Comparison of ENCODE assay signal across 11 cellular contexts in the genomic region with DNA sequence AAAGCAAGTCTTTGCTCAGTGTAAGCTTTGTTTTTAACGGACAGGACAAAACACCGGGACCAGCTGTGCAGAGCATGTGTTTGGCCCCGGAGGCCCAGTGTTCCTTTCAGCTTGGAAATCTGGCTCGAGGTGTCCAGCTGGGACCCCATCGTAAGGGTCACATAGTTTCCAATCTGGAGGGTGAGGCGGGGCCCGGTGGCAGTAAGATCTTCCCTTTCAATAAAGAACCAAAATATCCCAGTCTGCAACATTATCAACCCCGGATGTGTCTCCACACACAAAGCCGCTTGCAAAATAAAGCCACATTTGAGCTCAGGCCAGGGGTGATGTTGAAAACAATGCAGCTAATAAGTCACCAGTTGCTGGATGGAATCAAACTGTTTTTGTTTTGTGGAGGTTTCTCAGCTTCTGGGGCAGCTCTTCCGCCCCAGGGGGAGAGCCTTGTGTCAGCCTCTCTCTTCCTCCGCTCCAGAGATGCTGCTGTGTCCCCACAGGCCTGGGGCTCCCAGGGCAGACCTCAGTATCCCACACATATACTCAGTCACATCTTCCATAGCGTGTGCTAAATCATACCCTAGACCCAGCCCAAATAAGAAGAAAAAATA.
DNase-seq lines count a peak whose midpoint lies in the region; ATAC-seq and TF ChIP-seq lines count a peak whose summit lies in the region.
"Had no signal": no experiment of that assay in that cellular context is flagged by ENCODE, and none has a peak within 500 bp of the region (broad histone marks: within the 10 kb centered on the region; RNA-seq: fewer than 3 reads in every experiment).

No MANE protein-coding gene starts in this region.

- H3T11ph ChIP-seq in H9 (ENCODE audit: low read length): no peak overlapping the region

- no peaks in the 10 kb centered on the region; a peak in 1 of 7 replicates for H3K36me3 Mint-ChIP-seq in H9 (ENCODE audit: insufficient read depth in 1 of 3, low read depth in 3 of 3)

- H2BK15ac ChIP-seq in H9 (ENCODE audit: low read depth, low read length): no peak overlapping the region

- WGBS in H9 (ENCODE audit: extremely low coverage, insufficient read length, low lambda C conversion rate): no CpG with 5 or more reads among the region's 12 CpGs
- WGBS in SK-N-SH (ENCODE audit: low lambda C conversion rate): 67% methylated on average over 11 of the region's 12 CpGs

- no peak overlapping the region for H2AK5ac ChIP-seq in H9 (ENCODE audit: insufficient read length, low read length)

- peaks cover 38 to 46% of the 10 kb centered on the region in 2 experiments for H3K4me1 Mint-ChIP-seq in H9

- H3K4me2 ChIP-seq in H9 (ENCODE audit: insufficient read depth, insufficient read length, low read length) (no peak overlapping the region), SK-N-SH (no peak overlapping the region)

- H3K4me3 Mint-ChIP-seq in H9: no peak overlapping the region

- H3K18ac ChIP-seq in H9 (ENCODE audit: insufficient read length, low read depth, low read length): no peak overlapping the region

- no peak for TF ChIP-seq CTCF in lower lobe of right lung (IDR thresholded peaks at IDR 0.05)
- no peak for TF ChIP-seq CTCF in thoracic aorta (IDR thresholded peaks at IDR 0.05)
- TF ChIP-seq CTCF in H9 (conservative IDR thresholded peaks at IDR 0.05): no peak
- no peak for TF ChIP-seq CTCF in SK-N-SH (IDR thresholded peaks at IDR 0.05)

- CTCF ChIA-PET in SK-N-SH (lab: Yijun Ruan, JAX): interaction anchor here (1.4 kb wide), 1 partner anchor 15 kb away, joined by 3 read pairs; no protein-coding TSS in a partner anchor

- H4K91ac ChIP-seq in H9 (ENCODE audit: insufficient read length, low read depth, low read length): no peak overlapping the region

- POLR2A ChIA-PET in SK-N-SH (lab: Yijun Ruan, JAX): no interaction called here

- no peaks in the 10 kb centered on the region for H3K27me3 ChIP-seq in lower lobe of right lung (ENCODE audit: low read depth)
- no peaks in the 10 kb centered on the region for H3K27me3 ChIP-seq in thoracic aorta (replicated peaks; ENCODE audit: insufficient read depth)
- H3K27me3 ChIP-seq in H9 (ENCODE audit: insufficient read depth, low read length): no peaks in the 10 kb centered on the region
- H3K27me3 ChIP-seq in SK-N-SH (ENCODE audit: insufficient read depth): no peaks in the 10 kb centered on the region; the same call in 1 of the 2 replicates

- H4K5ac ChIP-seq in H9 (ENCODE audit: insufficient read length, low read depth, low read length): no peak overlapping the region

- no peak overlapping the region for H2BK120ac ChIP-seq in H9 (ENCODE audit: low read depth, low read length, poor library complexity, severe bottlenecking)

- no peak overlapping the region for H2BK12ac ChIP-seq in H9 (ENCODE audit: insufficient read length, low read depth, low read length)

- H3K23me2 ChIP-seq in H9 (ENCODE audit: insufficient read length, low read depth, low read length, poor library complexity, severe bottlenecking): no peaks in the 10 kb centered on the region

- H3K36me3 ChIP-seq in lower lobe of right lung: no peaks in the 10 kb centered on the region
- no peaks in the 10 kb centered on the region for H3K36me3 ChIP-seq in thoracic aorta
- no peaks in the 10 kb centered on the region for H3K36me3 ChIP-seq in SK-N-SH (replicated peaks in 1 of 2; ENCODE audit: control insufficient read depth in 1 of 2, insufficient read depth in 2 of 2, low read length in 1 of 2)

- no peak overlapping the region for H4K8ac ChIP-seq in H9 (replicated peaks; ENCODE audit: insufficient read length, low read depth, low read length)

- peaks cover 73% of the 10 kb centered on the region for H3K27me3 Mint-ChIP-seq in H9 (ENCODE audit: low read depth)

- H3K4me1 ChIP-seq in lower lobe of right lung (peaks cover 16% of the 10 kb centered on the region), thoracic aorta (ENCODE audit: control insufficient read depth in 1 of 2, low read depth in 2 of 2) (peaks cover 14 to 19% of the 10 kb centered on the region in 2 donors), H9 (ENCODE audit: insufficient read depth, low read length) (no peaks in the 10 kb centered on the region), SK-N-SH (ENCODE audit: control insufficient read depth in 1 of 2, insufficient read depth in 2 of 2, low read depth in 1 of 2, low read length in 1 of 2) (peaks cover 0 to 9% of the 10 kb centered on the region in 2 experiments; a peak in 1 of 4 replicates)
- H3K4me1 ChIP-seq: parathyroid adenoma had no signal

- H4K20me1 ChIP-seq in H9 (ENCODE audit: control insufficient read depth, insufficient read depth, insufficient read length) (no peaks in the 10 kb centered on the region), SK-N-SH (ENCODE audit: insufficient read depth) (no peaks in the 10 kb centered on the region)

- H3K56ac ChIP-seq in H9 (ENCODE audit: insufficient read length, low read depth, low read length): no peak overlapping the region

- no peak overlapping the region for H2BK20ac ChIP-seq in H9 (ENCODE audit: low read depth, low read length, poor library complexity, severe bottlenecking)

- no peak for TF ChIP-seq EP300 in SK-N-SH (IDR thresholded peaks at IDR 0.05; ENCODE audit: borderline replicate concordance in 1 of 2, low read depth in 1 of 2, low read length in 1 of 2)

- H3K27ac ChIP-seq in lower lobe of right lung: peak overlapping the region; percentile 56
- no peak overlapping the region for H3K27ac ChIP-seq in thoracic aorta
- no peak overlapping the region for H3K27ac ChIP-seq in H9 (ENCODE audit: insufficient read length, low read depth, low read length)
- H3K27ac ChIP-seq in SK-N-SH (ENCODE audit: low read depth in 2 of 2, low read length in 1 of 2): no peak overlapping the region
- H3K27ac ChIP-seq: epithelial cell of prostate, parathyroid adenoma had no signal

- H3K9me2 ChIP-seq in SK-N-SH: no peaks in the 10 kb centered on the region

- H3K79me2 ChIP-seq in H9 (ENCODE audit: insufficient read depth, low read length) (no peaks in the 10 kb centered on the region), SK-N-SH (ENCODE audit: insufficient read depth) (no peaks in the 10 kb centered on the region)
- H3K79me2 ChIP-seq: parathyroid adenoma had no signal

- no peaks in the 10 kb centered on the region for H3K79me1 ChIP-seq in H9 (ENCODE audit: insufficient read depth, low read depth, low read length, poor library complexity, severe bottlenecking)

- 0 out of 5 replicates have a peak, but pooled peaks cover 0 to 5% of the 10 kb centered on the region in 2 experiments for H3K9me3 Mint-ChIP-seq in H9

- intact Hi-C loops in lower lobe of right lung (cut with DNase I): no loop called here

- H3K27ac Mint-ChIP-seq in H9: no peak overlapping the region

- H3K4me3 ChIP-seq in lower lobe of right lung: no peak overlapping the region
- peak overlapping the region; percentile 11 for H3K4me3 ChIP-seq in thoracic aorta
- no peak overlapping the region for H3K4me3 ChIP-seq in SK-N-SH (ENCODE audit: low read depth in 2 of 2, low read length in 1 of 2)

- H3K9ac ChIP-seq in H9 (ENCODE audit: extremely low read depth, insufficient read length, low read length) (no peak overlapping the region), SK-N-SH (no peak overlapping the region)
- H3K9ac ChIP-seq: parathyroid adenoma had no signal

- peak; percentile 62 for DNase-seq in MV-4-11 (lab: John Stamatoyannopoulos, UW)
- DNase-seq in dermis microvascular lymphatic vessel endothelial cell (ENCODE audit: low read depth in 2 of 2): peak; percentile 89 to 95
- peak; percentile 50 for DNase-seq in lower lobe of right lung
- no peak for DNase-seq in thoracic aorta (ENCODE audit: low spot score)
- no peak for DNase-seq in H9
- no peak for DNase-seq in NAMALWA (ENCODE audit: low spot score)
- no peak for DNase-seq in hepatic stellate cell (ENCODE audit: low spot score)
- no peak for DNase-seq in SK-N-SH
- DNase-seq: stimulated activated naive CD4-positive, alpha-beta T cell treated with Interleukin-2 at 50 U/mL for 16 hours had no signal

- no peak overlapping the region for H2AFZ ChIP-seq in H9 (ENCODE audit: low read length)
- no peak overlapping the region for H2AFZ ChIP-seq in SK-N-SH (ENCODE audit: low read depth)
- H2AFZ ChIP-seq: parathyroid adenoma had no signal

- no peak for TF ChIP-seq RAD21 in SK-N-SH (IDR thresholded peaks at IDR 0.05; ENCODE audit: low read length)

- H3F3A ChIP-seq in SK-N-SH (replicated peaks; ENCODE audit: insufficient read depth): no peaks in the 10 kb centered on the region

- ATAC-seq in lower lobe of right lung (peak; percentile 3 to 53), thoracic aorta (ENCODE audit: insufficient number of reproducible peaks, low FRiP score, low read depth) (no peak)

- no peak overlapping the region for H3K4ac ChIP-seq in H9 (ENCODE audit: low read depth, low read length)

- H3K23ac ChIP-seq in H9 (ENCODE audit: insufficient read length, low read depth, low read length): no peak overlapping the region

- H3K14ac ChIP-seq in H9 (ENCODE audit: insufficient read depth, low read length): no peak overlapping the region

- no peak overlapping the region for H2BK5ac ChIP-seq in H9 (ENCODE audit: insufficient read length, low read length)

- no peaks in the 10 kb centered on the region for H3K9me3 ChIP-seq in lower lobe of right lung
- H3K9me3 ChIP-seq in thoracic aorta: no peaks in the 10 kb centered on the region
- H3K9me3 ChIP-seq in H9 (ENCODE audit: control insufficient read depth, low read depth, low read length): no peaks in the 10 kb centered on the region
- H3K9me3 ChIP-seq in SK-N-SH: no peaks in the 10 kb centered on the region

TF ChIP-seq in SK-N-SH, 30 proteins besides CTCF, POLR2A, EP300 and RAD21:
- TF ChIP-seq ELF1 (IDR thresholded peaks at IDR 0.05) (no peak), USF1 (IDR thresholded peaks at IDR 0.05; ENCODE audit: borderline replicate concordance, low read depth) (no peak), CHD2 (IDR thresholded peaks at IDR 0.05; ENCODE audit: low read length, partially characterized antibody) (no peak), EZH2phosphoT487 (IDR thresholded peaks at IDR 0.05; ENCODE audit: borderline replicate concordance, low read depth) (no peak)

Comparison
In these comparisons a context has a peak if more than half of its experiments do, and no peak if none do; other contexts are left out.
1. DNase-seq: peak in MV-4-11 (single experiment), dermis microvascular lymphatic vessel endothelial cell (2 of 2) and lower lobe of right lung (single experiment); none in thoracic aorta (single experiment), H9 (single experiment), NAMALWA (single experiment), hepatic stellate cell (single experiment) and SK-N-SH (single experiment).